9 cellular contexts compared by ENCODE assay signal in the genomic region with DNA sequence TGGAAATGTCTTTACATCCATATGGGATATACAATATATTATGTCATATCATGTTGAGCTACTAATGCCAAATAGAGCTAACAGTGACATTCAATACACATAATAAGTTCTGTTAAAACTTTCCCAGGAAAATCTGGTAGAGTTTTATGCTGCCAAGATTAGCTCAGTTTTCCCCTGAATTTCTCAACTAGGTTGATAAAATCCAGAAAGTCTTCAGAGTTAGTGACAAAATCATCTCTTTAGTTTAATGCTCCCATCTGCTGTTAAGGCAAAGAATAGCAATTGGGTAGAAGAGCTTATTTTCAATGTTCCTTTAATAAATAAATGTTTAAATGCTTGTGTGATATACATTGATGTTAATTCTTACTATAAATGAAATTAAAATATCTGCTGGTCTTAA. TPM values are rescaled to one million over a fixed set of nuclear protein-coding genes. Genes with fewer than 3 reads are reported as not detected.
A peak's percentile ranks its signal among the peaks of the same experiment; 100 is the strongest.
DNase-seq lines count a peak whose midpoint lies in the region; ATAC-seq and TF ChIP-seq lines count a peak whose summit lies in the region.
"Had no signal": no experiment of that assay in that cellular context is flagged by ENCODE, and none has a peak within 500 bp of the region (broad histone marks: within the 10 kb centered on the region; RNA-seq: fewer than 3 reads in every experiment).

No MANE protein-coding gene starts in this region.

- no peaks in the 10 kb centered on the region for H3K9me3 Mint-ChIP-seq in effector memory CD8-positive, alpha-beta T cell

- H3K36me3 ChIP-seq in PC-9 (ENCODE audit: low read depth) (no peaks in the 10 kb centered on the region), fibroblast of lung (ENCODE audit: control insufficient read depth, insufficient read depth, low read length) (peaks cover 2% of the 10 kb centered on the region)

- TF ChIP-seq CTCF in PC-9 (conservative IDR thresholded peaks at IDR 0.05) = peak; percentile 35; the same call in 1 of the 2 replicates
- TF ChIP-seq CTCF in fibroblast of lung (conservative IDR thresholded peaks at IDR 0.05 in 1 of 2, IDR thresholded peaks at IDR 0.05 in 1 of 2; ENCODE audit: low read depth in 1 of 2, low read length in 2 of 2) = peak in 1 of 2 donors; percentile 40

- H3K27ac ChIP-seq in PC-9 (no peak overlapping the region), fibroblast of lung (ENCODE audit: insufficient read depth, low read length) (peak overlapping the region; percentile 32)

- no peaks in the 10 kb centered on the region for H3K36me3 Mint-ChIP-seq in effector memory CD8-positive, alpha-beta T cell (ENCODE audit: insufficient read depth)

- no peaks in the 10 kb centered on the region for H3K27me3 ChIP-seq in PC-9 (ENCODE audit: insufficient read depth, low read depth)
- H3K27me3 ChIP-seq in fibroblast of lung (ENCODE audit: control insufficient read depth, insufficient read depth, low read length) = no peaks in the 10 kb centered on the region

- no peaks in the 10 kb centered on the region for H3F3A ChIP-seq in PC-9 (ENCODE audit: insufficient read depth, low read depth)

- peak; percentile 10 for DNase-seq in COLO829 (ENCODE audit: low spot score)
- DNase-seq in PC-9 = no peak
- peak; percentile 66 to 94 for DNase-seq in fibroblast of lung (ENCODE audit: low read depth in 2 of 2)
- peak; percentile 60 for DNase-seq in renal cortical epithelial cell (ENCODE audit: low read depth)
- DNase-seq in 8988T = no peak
- no peak for DNase-seq in NCI-H1048 (lab: John Stamatoyannopoulos, UW)
- DNase-seq in effector memory CD8-positive, alpha-beta T cell = no peak
- DNase-seq: activated CD4-positive, alpha-beta T cell treated with anti-CD3 and anti-CD28 coated beads, Interleukin-2, amount 50 U/mL, for 1 hour had no signal

- H3K4me3 ChIP-seq in PC-9 = no peak overlapping the region
- peak overlapping the region in 2 of 4 experiments; percentile 15 to 18 for H3K4me3 ChIP-seq in fibroblast of lung (replicated peaks in 1 of 4; ENCODE audit: control extremely low read depth in 1 of 4, insufficient read depth in 1 of 4, low read depth in 3 of 4, low read length in 4 of 4)

- no peak overlapping the region for H3K27ac Mint-ChIP-seq in effector memory CD8-positive, alpha-beta T cell

- H3K4me3 Mint-ChIP-seq in effector memory CD8-positive, alpha-beta T cell = no peak overlapping the region

- POLR2A ChIA-PET in PC-9 (lab: Charles Lee; ENCODE audit: unreplicated experiment) = interaction anchor here (0.7 kb wide), 1 partner anchor 10 kb away, joined by 3 read pairs; a partner anchor contains a TSS

- H3K9ac ChIP-seq in fibroblast of lung (ENCODE audit: insufficient read depth, low read length) = no peak overlapping the region

- no peaks in the 10 kb centered on the region for H4K20me1 ChIP-seq in PC-9 (ENCODE audit: insufficient read depth)
- H4K20me1 ChIP-seq in fibroblast of lung (ENCODE audit: control insufficient read depth, extremely low read depth, insufficient read depth, low read length) = no peaks in the 10 kb centered on the region

- CTCF ChIA-PET in PC-9 (lab: Charles Lee) = interaction anchor here (1.0 kb wide), 1 partner anchor 460 kb away, joined by 3 read pairs; no protein-coding TSS in a partner anchor

- no peaks in the 10 kb centered on the region for H3K9me2 ChIP-seq in PC-9 (ENCODE audit: insufficient read depth)

- H3K79me2 ChIP-seq in PC-9 (ENCODE audit: low read depth) = no peaks in the 10 kb centered on the region
- peaks cover 57% of the 10 kb centered on the region for H3K79me2 ChIP-seq in fibroblast of lung (ENCODE audit: control insufficient read depth, insufficient read depth, low read length)

- H3K4me1 ChIP-seq in PC-9 (replicated peaks; ENCODE audit: insufficient read depth) = no peaks in the 10 kb centered on the region
- peaks cover 12% of the 10 kb centered on the region for H3K4me1 ChIP-seq in fibroblast of lung (ENCODE audit: control insufficient read depth, extremely low read depth, insufficient read depth, low read length)

- no TSS peak for BruUV-seq in PC-9 (replicated peaks; lab: Mats Ljungman, UMichigan)

- no peaks in the 10 kb centered on the region for H3K4me1 Mint-ChIP-seq in effector memory CD8-positive, alpha-beta T cell (ENCODE audit: low read depth in 2 of 2)

- no peaks in the 10 kb centered on the region for H3K27me3 Mint-ChIP-seq in effector memory CD8-positive, alpha-beta T cell

- H3K4me2 ChIP-seq in PC-9 = no peak overlapping the region
- peak overlapping the region; percentile 36 for H3K4me2 ChIP-seq in fibroblast of lung (ENCODE audit: extremely low read depth, insufficient read depth, low read length)

- intact Hi-C loops in PC-9 (cut with micrococcal nuclease; ENCODE audit: unreplicated experiment) = no loop called here

- no peak overlapping the region for H2AFZ ChIP-seq in PC-9
- H2AFZ ChIP-seq in fibroblast of lung (ENCODE audit: low read length) = no peak overlapping the region

- ATAC-seq in HG03442 (IDR thresholded peaks at IDR 0.05; ENCODE audit: unreplicated experiment) = no peak
- ATAC-seq in effector memory CD8-positive, alpha-beta T cell (replicated peaks) = no peak

- H3K9me3 ChIP-seq in PC-9 (ENCODE audit: insufficient read depth, low read depth) (no peaks in the 10 kb centered on the region), fibroblast of lung (ENCODE audit: control insufficient read depth, insufficient read depth, low read depth, low read length) (no peaks in the 10 kb centered on the region)

RNA-seq across cellular contexts. Expression of a gene that starts 10.0 kb away (rescaled TPM):
- total RNA-seq in PC-9 (2021) = not detected in 2 replicates
- 925 and 2,431 TPM in 2 replicates for total RNA-seq in fibroblast of lung
- polyA plus RNA-seq in fibroblast of lung = 519 and 2,255 TPM in 2 replicates
- polyA plus RNA-seq in fibroblast of lung (2012) = 611 and 2,708 TPM in 2 replicates
- polyA minus RNA-seq in fibroblast of lung (ENCODE audit: low replicate concordance) = 665 and 2,288 TPM in 2 replicates
- total RNA-seq in renal cortical epithelial cell = 1.6 and 18.2 TPM in 2 replicates

Comparison
In these comparisons a context has a peak if more than half of its experiments do, and no peak if none do; other contexts are left out.
1. DNase-seq: peak in COLO829 (single experiment), fibroblast of lung (2 of 2) and renal cortical epithelial cell (single experiment); none in PC-9 (0 of 2), 8988T (single experiment), NCI-H1048 (single experiment) and effector memory CD8-positive, alpha-beta T cell (0 of 3).
2. RNA of a gene that starts 10.0 kb away (total RNA-seq): 925 to 2,431 TPM in fibroblast of lung; 1.6 to 18.2 TPM in renal cortical epithelial cell and not detected in PC-9; every median in the first group is over 10 times any median in the second.